In the genomic region with DNA sequence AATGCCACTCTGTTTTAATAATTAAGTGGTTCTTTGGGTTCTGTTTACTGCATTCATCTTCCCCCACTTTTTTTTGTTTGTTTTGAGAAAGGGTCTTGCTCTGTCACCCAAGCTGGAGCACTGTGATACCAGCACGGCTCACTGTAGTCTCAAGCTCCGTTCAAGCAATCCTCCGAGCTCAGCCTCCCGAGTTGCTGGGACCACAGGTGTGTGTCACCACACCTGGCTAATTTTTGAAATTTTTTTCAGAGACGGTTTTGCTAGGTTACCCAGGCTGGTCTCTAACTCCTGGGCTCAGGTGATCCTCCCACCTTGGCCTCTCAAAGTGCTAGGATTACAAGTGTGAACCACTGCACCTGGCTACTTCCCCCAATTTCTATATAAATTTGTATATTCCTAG, we compare ENCODE assay signal across 26 cellular contexts. TPM values are rescaled to one million over a fixed set of nuclear protein-coding genes. Genes with fewer than 3 reads are reported as not detected.
DNase-seq lines count a peak whose midpoint lies in the region; ATAC-seq, FAIRE-seq and TF ChIP-seq lines count a peak whose summit lies in the region.
"Had no signal": no experiment of that assay in that cellular context is flagged by ENCODE, and none has a peak within 500 bp of the region (broad histone marks: within the 10 kb centered on the region; RNA-seq: fewer than 3 reads in every experiment).

No MANE protein-coding gene starts in this region.

- peak overlapping the region; percentile 55 for H3K4ac ChIP-seq in trophoblast cell (ENCODE audit: low read depth, low read length)

- WGBS in trophoblast cell (ENCODE audit: extremely low coverage, insufficient coverage, insufficient read length): no CpG with 5 or more reads among the region's 5 CpGs

- H3K27me3 ChIP-seq in trophoblast cell (ENCODE audit: insufficient read depth, low read length): no peaks in the 10 kb centered on the region
- H3K27me3 ChIP-seq: BE2C; BLaER1 treated with 17β-estradiol and CSF1 and Interleukin-3, amounts not matched to agents 10 nM and 100 nM had no signal

- no peak overlapping the region for H4K12ac ChIP-seq in trophoblast cell (ENCODE audit: low read depth, low read length)

- H3K36me3 Mint-ChIP-seq in natural killer cell (no peaks in the 10 kb centered on the region), type B pancreatic cell (peaks cover 8% of the 10 kb centered on the region)
- no peaks in the 10 kb centered on the region for H3K36me3 Mint-ChIP-seq in natural killer cell treated with Interleukin-12 subunit alpha and Interleukin-12 subunit beta and Interleukin-15 and Interleukin-18, amount 100 ng/mL, for 72 hours
- peaks cover 23% of the 10 kb centered on the region for H3K36me3 Mint-ChIP-seq in central memory CD8-positive, alpha-beta T cell (ENCODE audit: insufficient read depth)

- no peak overlapping the region for H3K14ac ChIP-seq in trophoblast cell (ENCODE audit: low read length)

- intact Hi-C loops in natural killer cell (cut with micrococcal nuclease): no loop called here

- peaks cover 3% of the 10 kb centered on the region for H3K79me2 ChIP-seq in trophoblast cell (ENCODE audit: control insufficient read depth, insufficient read depth, low read length, poor library complexity)

- no peaks in the 10 kb centered on the region for H3K9me3 ChIP-seq in trophoblast cell (ENCODE audit: insufficient read depth, low read depth, low read length)
- H3K9me3 ChIP-seq: A549; BE2C; BLaER1 treated with 17β-estradiol and CSF1 and Interleukin-3, amounts not matched to agents 10 nM and 100 nM had no signal

- H3K4me3 Mint-ChIP-seq in natural killer cell (no peak overlapping the region), type B pancreatic cell (no peak overlapping the region)
- H3K4me3 Mint-ChIP-seq in natural killer cell treated with Interleukin-12 subunit alpha and Interleukin-12 subunit beta and Interleukin-15 and Interleukin-18, amount 100 ng/mL, for 72 hours: no peak overlapping the region
- no peak overlapping the region for H3K4me3 Mint-ChIP-seq in central memory CD8-positive, alpha-beta T cell
- H3K4me3 Mint-ChIP-seq: CD14-positive monocyte; CD4-positive, alpha-beta memory T cell had no signal

- no peak overlapping the region for H4K91ac ChIP-seq in trophoblast cell (ENCODE audit: low read depth, low read length)

- no peak overlapping the region for H2BK120ac ChIP-seq in trophoblast cell (ENCODE audit: insufficient read depth, low read length, poor library complexity)

- no peak overlapping the region for H3K18ac ChIP-seq in trophoblast cell (ENCODE audit: low read length)

- no peak overlapping the region for H3K4me2 ChIP-seq in trophoblast cell (ENCODE audit: low read length)
- H3K4me2 ChIP-seq: A549; BLaER1 treated with 17β-estradiol and CSF1 and Interleukin-3, amounts not matched to agents 10 nM and 100 nM had no signal

- H2BK12ac ChIP-seq in trophoblast cell (ENCODE audit: low read length): no peak overlapping the region

- no peak for FAIRE-seq in D721Med (lab: Jason Lieb, UNC)
- FAIRE-seq: A549, G401.6, GM12892, H1 had no signal

- no peak for DNase-seq in natural killer cell
- no peak for DNase-seq in natural killer cell treated with Interleukin-12 subunit alpha and Interleukin-12 subunit beta and Interleukin-15 and Interleukin-18, amount 100 ng/mL, for 72 hours (ENCODE audit: low spot score)
- no peak for DNase-seq in central memory CD8-positive, alpha-beta T cell (ENCODE audit: low spot score in 2 of 2)
- DNase-seq in trophoblast cell: peak; percentile 53 to 78
- DNase-seq in type B pancreatic cell (ENCODE audit: extremely low spot score, unreplicated experiment): no peak
- DNase-seq in D721Med (ENCODE audit: insufficient read length, low spot score): no peak
- no peak for DNase-seq in SHP77 treated with DMSO at 0.1 percent for 48 hours (lab: John Stamatoyannopoulos, UW)
- DNase-seq: 8988T; ACHN; AML-193; BE2C; Calu3; CD4-positive, alpha-beta memory T cell; COR-L47; DMS153; DND-41; GM23248; H7; HCEC 1CT had no signal

- ATAC-seq in natural killer cell (no peak), HG02870 (IDR thresholded peaks at IDR 0.05; ENCODE audit: unreplicated experiment) (no peak)
- no peak for ATAC-seq in natural killer cell treated with Interleukin-12 subunit alpha and Interleukin-12 subunit beta and Interleukin-15 and Interleukin-18, amount 100 ng/mL, for 72 hours
- ATAC-seq in central memory CD8-positive, alpha-beta T cell (replicated peaks; ENCODE audit: extremely low read depth, poor library complexity, severe bottlenecking): no peak
- ATAC-seq: A549 had no signal

- peak overlapping the region; percentile 5 to 80 for H3K27ac Mint-ChIP-seq in natural killer cell
- H3K27ac Mint-ChIP-seq in natural killer cell treated with Interleukin-12 subunit alpha and Interleukin-12 subunit beta and Interleukin-15 and Interleukin-18, amount 100 ng/mL, for 72 hours: no peak overlapping the region
- H3K27ac Mint-ChIP-seq in central memory CD8-positive, alpha-beta T cell (ENCODE audit: low read depth): peak overlapping the region; percentile 15
- peak overlapping the region; percentile 55 for H3K27ac Mint-ChIP-seq in type B pancreatic cell

- H3K4me3 ChIP-seq in trophoblast cell (ENCODE audit: low read depth, low read length): no peak overlapping the region
- H3K4me3 ChIP-seq: A549; BLaER1 treated with 17β-estradiol and CSF1 and Interleukin-3, amounts not matched to agents 10 nM and 100 nM; GM23248 had no signal

- H3K27me3 Mint-ChIP-seq in natural killer cell (ENCODE audit: low read depth in 2 of 2) (no peaks in the 10 kb centered on the region), type B pancreatic cell (no peaks in the 10 kb centered on the region)
- H3K27me3 Mint-ChIP-seq in natural killer cell treated with Interleukin-12 subunit alpha and Interleukin-12 subunit beta and Interleukin-15 and Interleukin-18, amount 100 ng/mL, for 72 hours: no peaks in the 10 kb centered on the region
- no peaks in the 10 kb centered on the region for H3K27me3 Mint-ChIP-seq in central memory CD8-positive, alpha-beta T cell
- H3K27me3 Mint-ChIP-seq: CD4-positive, alpha-beta memory T cell had no signal

- peaks cover 0 to 9% of the 10 kb centered on the region in 2 experiments for H3K4me1 ChIP-seq in trophoblast cell (ENCODE audit: control insufficient read depth in 1 of 2, insufficient read depth in 2 of 2, low read length in 2 of 2)
- H3K4me1 ChIP-seq: BE2C had no signal

- no peak overlapping the region for H2AK5ac ChIP-seq in trophoblast cell (ENCODE audit: low read length)

- no peak overlapping the region for H2AFZ ChIP-seq in trophoblast cell (ENCODE audit: insufficient read depth, low read length, poor library complexity)
- H2AFZ ChIP-seq: GM23248 had no signal

- H2BK5ac ChIP-seq in trophoblast cell (ENCODE audit: low read depth, low read length, poor library complexity): no peak overlapping the region

- TF ChIP-seq CTCF in natural killer cell (IDR thresholded peaks at IDR 0.05) (no peak), type B pancreatic cell (conservative IDR thresholded peaks at IDR 0.05) (no peak), D721Med (IDR thresholded peaks at IDR 0.05; ENCODE audit: insufficient read depth, missing control alignments) (no peak)

- no peak overlapping the region for H3K23ac ChIP-seq in trophoblast cell (ENCODE audit: low read length)

- no peak overlapping the region for H3K9ac ChIP-seq in trophoblast cell (ENCODE audit: low read length)
- H3K9ac ChIP-seq: BLaER1 treated with 17β-estradiol and CSF1 and Interleukin-3, amounts not matched to agents 10 nM and 100 nM; GM23248 had no signal

- H3K4me1 Mint-ChIP-seq in natural killer cell (peaks cover 35 to 47% of the 10 kb centered on the region in 2 donors), type B pancreatic cell (ENCODE audit: unreplicated experiment) (peaks cover 21% of the 10 kb centered on the region)
- H3K4me1 Mint-ChIP-seq in natural killer cell treated with Interleukin-12 subunit alpha and Interleukin-12 subunit beta and Interleukin-15 and Interleukin-18, amount 100 ng/mL, for 72 hours (ENCODE audit: low read depth in 2 of 2): peaks cover 26 to 35% of the 10 kb centered on the region in 2 donors
- H3K4me1 Mint-ChIP-seq in central memory CD8-positive, alpha-beta T cell: peaks cover 51% of the 10 kb centered on the region

- no peak overlapping the region for H3K27ac ChIP-seq in trophoblast cell (ENCODE audit: low read depth, low read length)
- H3K27ac ChIP-seq: A549; BLaER1 treated with 17β-estradiol and CSF1 and Interleukin-3, amounts not matched to agents 10 nM and 100 nM had no signal

- peaks cover 0 to 4% of the 10 kb centered on the region in 2 experiments for H3K36me3 ChIP-seq in trophoblast cell (ENCODE audit: control insufficient read depth in 1 of 2, insufficient read depth in 2 of 2, low read length in 2 of 2)
- H3K36me3 ChIP-seq: BE2C had no signal

- no peak overlapping the region for H4K8ac ChIP-seq in trophoblast cell (ENCODE audit: low read depth, low read length)

- peaks cover 3% of the 10 kb centered on the region for H3K79me1 ChIP-seq in trophoblast cell (ENCODE audit: low read length)

- no peaks in the 10 kb centered on the region for H3K9me3 Mint-ChIP-seq in natural killer cell
- no peaks in the 10 kb centered on the region for H3K9me3 Mint-ChIP-seq in natural killer cell treated with Interleukin-12 subunit alpha and Interleukin-12 subunit beta and Interleukin-15 and Interleukin-18, amount 100 ng/mL, for 72 hours
- H3K9me3 Mint-ChIP-seq in central memory CD8-positive, alpha-beta T cell: no peaks in the 10 kb centered on the region
- no peaks in the 10 kb centered on the region for H3K9me3 Mint-ChIP-seq in type B pancreatic cell
- H3K9me3 Mint-ChIP-seq: CD14-positive monocyte; CD4-positive, alpha-beta memory T cell had no signal

RNA-seq across cellular contexts. Expression of gene KPNA6, which starts 29.3 kb away (rescaled TPM):
- total RNA-seq in natural killer cell: 10 to 100 TPM; 48.6 to 59.0 (median 52.8) TPM
- total RNA-seq in natural killer cell treated with Interleukin-12 subunit alpha and Interleukin-12 subunit beta and Interleukin-15 and Interleukin-18, amount 100 ng/mL, for 72 hours: 10 to 100 TPM; 80.9 to 88.9 TPM
- polyA plus RNA-seq in trophoblast cell (2013): 32.5 and 34.1 TPM in 2 replicates
- total RNA-seq in type B pancreatic cell (ENCODE audit: low replicate concordance): 76.2 and 85.1 TPM in 2 replicates

RNA-seq across cellular contexts. Expression of gene TXLNA, which starts 42.4 kb away (rescaled TPM):
- total RNA-seq in natural killer cell (10 to 100 TPM; 26.0 to 36.0 (median 33.3) TPM), type B pancreatic cell (ENCODE audit: low replicate concordance) (54.0 and 60.4 TPM in 2 replicates)
- total RNA-seq in natural killer cell treated with Interleukin-12 subunit alpha and Interleukin-12 subunit beta and Interleukin-15 and Interleukin-18, amount 100 ng/mL, for 72 hours: 100 to 1,000 TPM; 101 to 118 TPM
- 22.4 and 22.7 TPM in 2 replicates for polyA plus RNA-seq in trophoblast cell (2013)

Comparison
In these comparisons a context has a peak if more than half of its experiments do, and no peak if none do; other contexts are left out.
1. H3K27ac Mint-ChIP-seq: peak in natural killer cell (2 of 2), central memory CD8-positive, alpha-beta T cell (single experiment) and type B pancreatic cell (single experiment); none in natural killer cell treated with Interleukin-12 subunit alpha and Interleukin-12 subunit beta and Interleukin-15 and Interleukin-18, amount 100 ng/mL, for 72 hours (0 of 2).
2. DNase-seq: peak in trophoblast cell (2 of 2); none in natural killer cell (single experiment), natural killer cell treated with Interleukin-12 subunit alpha and Interleukin-12 subunit beta and Interleukin-15 and Interleukin-18, amount 100 ng/mL, for 72 hours (single experiment), central memory CD8-positive, alpha-beta T cell (0 of 2), type B pancreatic cell (single experiment), D721Med (single experiment) and SHP77 treated with DMSO at 0.1 percent for 48 hours (single experiment).